In genomic region chr1:46458190-46458589, GRCh38 we compare ENCODE assay signal across 23 cellular contexts. TPM values are rescaled to one million over a fixed set of nuclear protein-coding genes. Genes with fewer than 3 reads are reported as not detected.
DNase-seq lines count a peak whose midpoint lies in the region; ATAC-seq and TF ChIP-seq lines count a peak whose summit lies in the region.
"Had no signal": no experiment of that assay in that cellular context is flagged by ENCODE, and none has a peak within 500 bp of the region (broad histone marks: within the 10 kb centered on the region; RNA-seq: fewer than 3 reads in every experiment).

No MANE protein-coding gene starts in this region.

- no peaks in the 10 kb centered on the region for H3K9me3 ChIP-seq in HAP-1
- H3K9me3 ChIP-seq: A549; BE2C; BLaER1 treated with 17β-estradiol and CSF1 and Interleukin-3, amounts not matched to agents 10 nM and 100 nM had no signal

- H3K27me3 ChIP-seq in HAP-1 (ENCODE audit: low read depth), result peaks cover 32% of the 10 kb centered on the region
- H3K27me3 ChIP-seq: BE2C had no signal

- in situ Hi-C loops in HAP-1 (cut with MboI; ENCODE audit: low sequenced_read_pairs), result no loop called here

- H3K27me3 Mint-ChIP-seq in WTC11 (ENCODE audit: low read depth), result peaks cover 60% of the 10 kb centered on the region

- no peaks in the 10 kb centered on the region for H3K36me3 Mint-ChIP-seq in WTC11
- H3K36me3 Mint-ChIP-seq: CD14-positive monocyte; CD8-positive, alpha-beta memory T cell had no signal

- CTCF ChIA-PET in WTC11 (lab: Charles Lee), result interaction anchor here (1.2 to 6.1 kb wide), 5 partner anchors 11 to 75 kb away, joined by 3 to 48 read pairs (median 3); no protein-coding TSS in a partner anchor

- no peak for TF ChIP-seq CTCF in WTC11 (IDR thresholded peaks at IDR 0.05)

- no peaks in the 10 kb centered on the region for H3K4me1 ChIP-seq in HAP-1
- H3K4me1 ChIP-seq: A549, BE2C had no signal

- H3K4me3 Mint-ChIP-seq in WTC11, result no peak overlapping the region
- H3K4me3 Mint-ChIP-seq: CD14-positive monocyte; CD4-positive, alpha-beta T cell; CD8-positive, alpha-beta memory T cell had no signal

- POLR2A ChIA-PET in WTC11 (lab: Charles Lee), result no interaction called here

- DNase-seq in NCI-H1436 (lab: John Stamatoyannopoulos, UW) (peak; percentile 42), NCI-H1436 treated with DMSO at 0.1 percent for 48 hours (lab: John Stamatoyannopoulos, UW) (no peak), NCI-H1105 (lab: John Stamatoyannopoulos, UW) (peak; percentile 57), NCI-H146 (lab: John Stamatoyannopoulos, UW) (peak; percentile 24), WTC11 (ENCODE audit: low spot score) (no peak), HAP-1 (ENCODE audit: low spot score in 2 of 2) (no peak), DMS 273 (lab: John Stamatoyannopoulos, UW; ENCODE audit: unreplicated experiment) (no peak)
- DNase-seq: 8988T; ACHN; AML-193; BE2C; CD4-positive, alpha-beta T cell; DMS53; DMS79 treated with DMSO at 0.1 percent for 48 hours; GF-D8; GM23248; H7 had no signal

- no peaks in the 10 kb centered on the region for H3K36me3 ChIP-seq in HAP-1 (replicated peaks)
- H3K36me3 ChIP-seq: BE2C; BLaER1 treated with 17β-estradiol and CSF1 and Interleukin-3, amounts not matched to agents 10 nM and 100 nM had no signal

- ATAC-seq in WTC11, result no peak
- no peak for ATAC-seq in activated CD4-positive, CD25-positive, alpha-beta regulatory T cell treated with anti-CD3 and anti-CD28 coated beads, Interleukin-2, amount 50 U/mL, for 24 hours
- ATAC-seq: A549, HCT116 had no signal

- no peak overlapping the region for H3K27ac Mint-ChIP-seq in WTC11
- H3K27ac Mint-ChIP-seq: CD14-positive monocyte; CD4-positive, alpha-beta T cell had no signal

- peaks cover 35% of the 10 kb centered on the region for H3K4me1 Mint-ChIP-seq in WTC11
- H3K4me1 Mint-ChIP-seq: CD14-positive monocyte; CD8-positive, alpha-beta memory T cell had no signal

- no peak overlapping the region for H3K4me3 ChIP-seq in HAP-1
- H3K4me3 ChIP-seq: A549; BLaER1 treated with 17β-estradiol and CSF1 and Interleukin-3, amounts not matched to agents 10 nM and 100 nM; GM23248 had no signal

- H3K9me3 Mint-ChIP-seq in WTC11, result no peaks in the 10 kb centered on the region
- H3K9me3 Mint-ChIP-seq: CD14-positive monocyte; CD4-positive, alpha-beta T cell; CD8-positive, alpha-beta memory T cell had no signal

TF ChIP-seq in WTC11, 78 proteins besides CTCF, POLR2A, EP300 and RAD21:
- TF ChIP-seq USF2 (CRISPR knock-in tag; IDR thresholded peaks at IDR 0.05) (no peak), FOXP1 (CRISPR knock-in tag; IDR thresholded peaks at IDR 0.05; ENCODE audit: borderline replicate concordance) (0 out of 2 replicates have a peak, but pooled peaks have one; percentile 23)

RNA-seq across cellular contexts. Expression of gene DMBX1, which starts 31.4 kb away (rescaled TPM):
- 1.7 to 3.7 TPM (median 1.8 TPM) in 3 replicates for total RNA-seq in WTC11 (2021)
- total RNA-seq: CD4-positive, alpha-beta T cell; CD8-positive, alpha-beta memory T cell; GM23248 had no signal

Comparison
In these comparisons a context has a peak if more than half of its experiments do, and no peak if none do; other contexts are left out.
1. DNase-seq: peak in NCI-H1436 (single experiment), NCI-H1105 (single experiment) and NCI-H146 (single experiment); none in NCI-H1436 treated with DMSO at 0.1 percent for 48 hours (single experiment), WTC11 (single experiment), HAP-1 (0 of 2) and DMS 273 (single experiment).